Comparison of ENCODE assay signal across 39 cellular contexts in genomic region chrX:11932423-11932822, GRCh38.
"Had no signal": no experiment of that assay in that cellular context is flagged by ENCODE, and none has a peak within 500 bp of the region (broad histone marks: within the 10 kb centered on the region; RNA-seq: fewer than 3 reads in every experiment).

No MANE protein-coding gene starts in this region.

- H3K9me3 ChIP-seq: adrenal gland, ascending aorta, body of pancreas had no signal

- FAIRE-seq: astrocyte had no signal

- H3K36me3 Mint-ChIP-seq: activated naive CD4-positive, alpha-beta T cell treated with anti-CD3 and anti-CD28 coated beads, Interleukin-2, amount 10 ng/mL, durations not matched to agents 7 days and 5 days; activated naive CD4-positive, alpha-beta T cell treated with anti-CD3 and anti-CD28 coated beads, Interleukin-2, amount 50 U/mL, for 24 hours; activated naive CD4-positive, alpha-beta T cell treated with anti-CD3 and anti-CD28 coated beads, Interleukin-2, amount 50 U/mL, for 72 hours; activated naive CD8-positive, alpha-beta T cell; activated naive CD8-positive, alpha-beta T cell treated with anti-CD3 and anti-CD28 coated beads for 36 hours; activated naive CD8-positive, alpha-beta T cell treated with anti-CD3 and anti-CD28 coated beads, Interleukin-2, amount 10 ng/mL, durations not matched to agents 7 days and 5 days; brain had no signal

- H3K4me3 Mint-ChIP-seq: activated naive CD4-positive, alpha-beta T cell treated with anti-CD3 and anti-CD28 coated beads for 36 hours; activated naive CD4-positive, alpha-beta T cell treated with anti-CD3 and anti-CD28 coated beads, Interleukin-2, amount 10 ng/mL, durations not matched to agents 7 days and 5 days; activated naive CD4-positive, alpha-beta T cell treated with anti-CD3 and anti-CD28 coated beads, Interleukin-2, amount 50 U/mL, for 24 hours; activated naive CD8-positive, alpha-beta T cell; activated naive CD8-positive, alpha-beta T cell treated with anti-CD3 and anti-CD28 coated beads for 36 hours; activated naive CD8-positive, alpha-beta T cell treated with anti-CD3 and anti-CD28 coated beads, Interleukin-2, amount 10 ng/mL, durations not matched to agents 7 days and 5 days; activated naive CD8-positive, alpha-beta T cell treated with anti-CD3 and anti-CD28 coated beads, Interleukin-2, amount 50 U/mL, for 24 hours; activated T-cell treated with anti-CD3 and anti-CD28 coated beads, Interleukin-2, amount 50 U/mL, for 24 hours; activated T-cell treated with anti-CD3 and anti-CD28 coated beads, Interleukin-2, amount 50 U/mL, for 4 hours; activated T-cell treated with anti-CD3 and anti-CD28 coated beads, Interleukin-2, amount 50 U/mL, for 72 hours; activated T-helper 1 cell treated with anti-CD3 and anti-CD28 coated beads, Interleukin-12 subunit alpha, Interleukin-12 subunit beta, Interleukin-2, Interleukin-4 antibody, amounts not matched to agents 30 ng/mL and 10 ng/mL and 1 ng/mL, durations not matched to agents 14 hours and 24 hours and 36 hours; activated T-helper 17 cell treated with anti-CD3 and anti-CD28 coated beads, Interleukin-2, amount 50 U/mL, for 72 hours; brain; central memory CD8-positive, alpha-beta T cell had no signal

- H3K4me1 ChIP-seq: adrenal gland, ascending aorta, body of pancreas, breast epithelium had no signal

- ATAC-seq: activated naive CD4-positive, alpha-beta T cell treated with anti-CD3 and anti-CD28 coated beads, Interleukin-2, amount 50 U/mL, for 72 hours; activated naive CD8-positive, alpha-beta T cell treated with anti-CD3 and anti-CD28 coated beads, Interleukin-2, amount 50 U/mL, for 24 hours; activated T-cell treated with anti-CD3 and anti-CD28 coated beads, Interleukin-2, amount 50 U/mL, for 4 hours; activated T-cell treated with anti-CD3 and anti-CD28 coated beads, Interleukin-2, amount 50 U/mL, for 72 hours; activated T-helper 17 cell treated with anti-CD3 and anti-CD28 coated beads, Interleukin-2, amount 50 U/mL, for 72 hours; body of pancreas had no signal

- H3K4me3 ChIP-seq: adrenal gland, ascending aorta, body of pancreas, breast epithelium, cardiac muscle cell had no signal

- H3K27me3 Mint-ChIP-seq: activated naive CD4-positive, alpha-beta T cell treated with anti-CD3 and anti-CD28 coated beads, Interleukin-2, amount 10 ng/mL, durations not matched to agents 7 days and 5 days; activated naive CD4-positive, alpha-beta T cell treated with anti-CD3 and anti-CD28 coated beads, Interleukin-2, amount 50 U/mL, for 24 hours; activated naive CD8-positive, alpha-beta T cell; activated naive CD8-positive, alpha-beta T cell treated with anti-CD3 and anti-CD28 coated beads for 36 hours; activated naive CD8-positive, alpha-beta T cell treated with anti-CD3 and anti-CD28 coated beads, Interleukin-2, amount 50 U/mL, for 24 hours; activated T-helper 17 cell treated with anti-CD3 and anti-CD28 coated beads, Interleukin-2, amount 50 U/mL, for 72 hours; brain; central memory CD8-positive, alpha-beta T cell had no signal

- H3K27ac ChIP-seq: adrenal gland, ascending aorta, body of pancreas, brain microvascular endothelial cell, breast epithelium, cardiac muscle cell had no signal

- DNase-seq: activated effector memory CD4-positive, alpha-beta T cell treated with anti-CD3 and anti-CD28 coated beads, Interleukin-2, amount 50 U/mL, for 16 hours; activated effector memory CD4-positive, alpha-beta T cell treated with Interleukin-2 at 50 U/mL for 16 hours; activated gamma-delta T cell; activated gamma-delta T cell treated with Interleukin-2 at 50 U/mL for 16 hours; activated naive CD4-positive, alpha-beta T cell; activated naive CD4-positive, alpha-beta T cell treated with anti-CD3 and anti-CD28 coated beads for 36 hours; activated naive CD4-positive, alpha-beta T cell treated with anti-CD3 and anti-CD28 coated beads, Interleukin-2, amount 10 ng/mL, durations not matched to agents 7 days and 5 days; activated naive CD4-positive, alpha-beta T cell treated with anti-CD3 and anti-CD28 coated beads, Interleukin-2, amount 50 U/mL, for 16 hours; activated naive CD4-positive, alpha-beta T cell treated with Interleukin-2 at 50 U/mL for 16 hours; activated naive CD8-positive, alpha-beta T cell treated with anti-CD3 and anti-CD28 coated beads for 36 hours; activated naive CD8-positive, alpha-beta T cell treated with anti-CD3 and anti-CD28 coated beads, Interleukin-2, amount 10 ng/mL, durations not matched to agents 7 days and 5 days; activated naive CD8-positive, alpha-beta T cell treated with anti-CD3 and anti-CD28 coated beads, Interleukin-2, amount 50 U/mL, for 24 hours; activated T-cell treated with anti-CD3 and anti-CD28 coated beads, Interleukin-2, amount 50 U/mL, for 1 hour; activated T-cell treated with anti-CD3 and anti-CD28 coated beads, Interleukin-2, amount 50 U/mL, for 24 hours; activated T-cell treated with anti-CD3 and anti-CD28 coated beads, Interleukin-2, amount 50 U/mL, for 4 hours; activated T-cell treated with anti-CD3 and anti-CD28 coated beads, Interleukin-2, amount 50 U/mL, for 48 hours; activated T-cell treated with anti-CD3 and anti-CD28 coated beads, Interleukin-2, amount 50 U/mL, for 72 hours; adrenal gland; amniotic stem cell; amygdala; anterior cingulate cortex; aorta; body of pancreas; brain microvascular endothelial cell; caudate nucleus; central memory CD4-positive, alpha-beta T cell; cerebellar nuclear complex had no signal

- H3K9me3 Mint-ChIP-seq: activated naive CD4-positive, alpha-beta T cell treated with anti-CD3 and anti-CD28 coated beads, Interleukin-2, amount 10 ng/mL, durations not matched to agents 7 days and 5 days; activated naive CD4-positive, alpha-beta T cell treated with anti-CD3 and anti-CD28 coated beads, Interleukin-2, amount 50 U/mL, for 24 hours; activated naive CD8-positive, alpha-beta T cell treated with anti-CD3 and anti-CD28 coated beads, Interleukin-2, amount 50 U/mL, for 24 hours; activated T-helper 17 cell treated with anti-CD3 and anti-CD28 coated beads, Interleukin-2, amount 50 U/mL, for 72 hours; central memory CD8-positive, alpha-beta T cell had no signal

- H3K27me3 ChIP-seq: adrenal gland, ascending aorta, body of pancreas, brain microvascular endothelial cell, breast epithelium, cardiac muscle cell had no signal

- H3K4me1 Mint-ChIP-seq: activated naive CD4-positive, alpha-beta T cell treated with anti-CD3 and anti-CD28 coated beads, Interleukin-2, amount 10 ng/mL, durations not matched to agents 7 days and 5 days; activated naive CD4-positive, alpha-beta T cell treated with anti-CD3 and anti-CD28 coated beads, Interleukin-2, amount 50 U/mL, for 24 hours; activated naive CD8-positive, alpha-beta T cell treated with anti-CD3 and anti-CD28 coated beads for 36 hours; activated naive CD8-positive, alpha-beta T cell treated with anti-CD3 and anti-CD28 coated beads, Interleukin-2, amount 10 ng/mL, durations not matched to agents 7 days and 5 days; activated naive CD8-positive, alpha-beta T cell treated with anti-CD3 and anti-CD28 coated beads, Interleukin-2, amount 50 U/mL, for 24 hours; activated T-helper 17 cell treated with anti-CD3 and anti-CD28 coated beads, Interleukin-2, amount 50 U/mL, for 72 hours; brain; central memory CD8-positive, alpha-beta T cell had no signal

- H3K36me3 ChIP-seq: adrenal gland, ascending aorta, brain microvascular endothelial cell, breast epithelium, cardiac muscle cell had no signal

- H3K27ac Mint-ChIP-seq: activated naive CD4-positive, alpha-beta T cell treated with anti-CD3 and anti-CD28 coated beads for 36 hours; activated naive CD4-positive, alpha-beta T cell treated with anti-CD3 and anti-CD28 coated beads, Interleukin-2, amount 10 ng/mL, durations not matched to agents 7 days and 5 days; activated naive CD4-positive, alpha-beta T cell treated with anti-CD3 and anti-CD28 coated beads, Interleukin-2, amount 50 U/mL, for 24 hours; activated naive CD4-positive, alpha-beta T cell treated with anti-CD3 and anti-CD28 coated beads, Interleukin-2, amount 50 U/mL, for 72 hours; activated naive CD8-positive, alpha-beta T cell; activated naive CD8-positive, alpha-beta T cell treated with anti-CD3 and anti-CD28 coated beads for 36 hours; activated naive CD8-positive, alpha-beta T cell treated with anti-CD3 and anti-CD28 coated beads, Interleukin-2, amount 10 ng/mL, durations not matched to agents 7 days and 5 days; activated naive CD8-positive, alpha-beta T cell treated with anti-CD3 and anti-CD28 coated beads, Interleukin-2, amount 50 U/mL, for 24 hours; activated T-cell treated with anti-CD3 and anti-CD28 coated beads, Interleukin-2, amount 50 U/mL, for 24 hours; activated T-cell treated with anti-CD3 and anti-CD28 coated beads, Interleukin-2, amount 50 U/mL, for 72 hours; activated T-helper 1 cell treated with anti-CD3 and anti-CD28 coated beads, Interleukin-12 subunit alpha, Interleukin-12 subunit beta, Interleukin-2, Interleukin-4 antibody, amounts not matched to agents 30 ng/mL and 10 ng/mL and 1 ng/mL, durations not matched to agents 14 hours and 24 hours and 36 hours; activated T-helper 17 cell treated with anti-CD3 and anti-CD28 coated beads, Interleukin-2, amount 50 U/mL, for 72 hours; activated T-helper 2 cell treated with anti-CD3 and anti-CD28 coated beads, Interferon-gamma antibody, Interleukin-2, Interleukin-4, amounts not matched to agents 10 μg/mL and 5 μg/mL and 100 μg/mL, durations not matched to agents 14 hours and 24 hours and 36 hours; brain had no signal
